In genomic region chr2:96062483-96062882, GRCh38 we compare ENCODE assay signal across 4 cellular contexts. TPM values are rescaled to one million over a fixed set of nuclear protein-coding genes. Genes with fewer than 3 reads are reported as not detected.
"Had no signal": no experiment of that assay in that cellular context is flagged by ENCODE, and none has a peak within 500 bp of the region (broad histone marks: within the 10 kb centered on the region; RNA-seq: fewer than 3 reads in every experiment).

No MANE protein-coding gene starts in this region.

RNA-seq across cellular contexts. Expression of gene GPAT2, which starts 27.8 kb away (rescaled TPM):
- total RNA-seq: smooth muscle cell had no signal
- polyA plus RNA-seq: neural cell had no signal

RNA-seq across cellular contexts. Expression of gene ADRA2B, which starts 53.9 kb away (rescaled TPM):
- total RNA-seq: occipital lobe, pulmonary artery endothelial cell had no signal
- polyA plus RNA-seq: neural cell had no signal
